Comparison of ENCODE assay signal across 17 cellular contexts in the genomic region with DNA sequence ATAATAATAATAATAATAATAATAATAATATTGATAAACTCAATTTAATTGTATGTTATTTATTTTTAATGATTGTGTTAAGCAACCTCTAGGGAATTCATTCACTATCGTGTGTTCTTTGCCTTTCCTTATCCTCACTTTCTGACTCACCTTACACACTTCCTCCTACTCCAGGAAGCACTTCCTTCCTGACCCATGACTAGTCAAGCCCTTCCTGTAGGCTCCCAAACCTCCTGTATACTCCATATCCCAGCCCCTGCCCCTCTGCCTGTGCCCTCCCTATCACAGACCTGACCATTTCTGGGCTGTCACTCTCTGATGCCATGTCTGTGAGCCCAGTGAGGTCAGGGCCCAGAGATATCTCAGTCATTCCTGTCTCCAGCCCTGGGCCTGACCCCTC. TPM values are rescaled to one million over a fixed set of nuclear protein-coding genes. Genes with fewer than 3 reads are reported as not detected.
A peak's percentile ranks its signal among the peaks of the same experiment; 100 is the strongest.
DNase-seq lines count a peak whose midpoint lies in the region; ATAC-seq, FAIRE-seq and TF ChIP-seq lines count a peak whose summit lies in the region.
"Had no signal": no experiment of that assay in that cellular context is flagged by ENCODE, and none has a peak within 500 bp of the region (broad histone marks: within the 10 kb centered on the region; RNA-seq: fewer than 3 reads in every experiment).

No MANE protein-coding gene starts in this region.

- peaks cover 1% of the 10 kb centered on the region for H3K36me3 Mint-ChIP-seq in activated naive CD4-positive, alpha-beta T cell treated with anti-CD3 and anti-CD28 coated beads, Interleukin-2, amount 50 U/mL, for 24 hours
- H3K36me3 Mint-ChIP-seq: activated naive CD4-positive, alpha-beta T cell treated with anti-CD3 and anti-CD28 coated beads, Interleukin-2, amount 10 ng/mL, durations not matched to agents 7 days and 5 days had no signal

- H3K9me1 ChIP-seq in endothelial cell of umbilical vein (replicated peaks; ENCODE audit: control insufficient read depth, extremely low read depth, insufficient read depth, low read length): no peaks in the 10 kb centered on the region

- dilution Hi-C loops in endothelial cell of umbilical vein (cut with MboI; ENCODE audit: extremely low pct_ligation_motif_present, low sequenced_read_pairs): no loop called here

- no peaks in the 10 kb centered on the region for H3K27me3 Mint-ChIP-seq in activated naive CD4-positive, alpha-beta T cell treated with anti-CD3 and anti-CD28 coated beads, Interleukin-2, amount 50 U/mL, for 24 hours

- no peak for ATAC-seq in HG02798 (IDR thresholded peaks at IDR 0.05; ENCODE audit: poor library complexity, unreplicated experiment)
- ATAC-seq in sciatic nerve: no peak

- no peaks in the 10 kb centered on the region for H3K79me2 ChIP-seq in endothelial cell of umbilical vein (ENCODE audit: control insufficient read depth, insufficient read depth, low read length)

- no peak overlapping the region for H3K9ac ChIP-seq in endothelial cell of umbilical vein (replicated peaks; ENCODE audit: extremely low read depth, insufficient read depth, low read length)

- CTCF ChIA-PET in endothelial cell of umbilical vein (lab: Charles Lee): no interaction called here

- TF ChIP-seq CTCF in endothelial cell of umbilical vein (IDR thresholded peaks at IDR 0.05; ENCODE audit: extremely low read depth in 1 of 2, insufficient read depth in 1 of 2, low read depth in 1 of 2, low read length in 2 of 2): no peak

- H3K27me3 ChIP-seq in endothelial cell of umbilical vein (ENCODE audit: control insufficient read depth in 2 of 2, insufficient read depth in 2 of 2, low read length in 2 of 2): no peaks in the 10 kb centered on the region

- DNase-seq in activated naive CD4-positive, alpha-beta T cell treated with Interleukin-2 at 50 U/mL for 16 hours: no peak
- DNase-seq in LHCN-M2 (ENCODE audit: low read depth) (peak; percentile 12), endothelial cell of umbilical vein (ENCODE audit: low read depth, low spot score) (peak; percentile 8), renal cortical epithelial cell (ENCODE audit: low read depth) (peak; percentile 9), sciatic nerve (ENCODE audit: low spot score) (no peak)
- no peak for DNase-seq in activated CD4-positive, alpha-beta T cell treated with anti-CD3 and anti-CD28 coated beads, Interleukin-2, amount 50 U/mL, for 4 hours
- DNase-seq: activated naive CD4-positive, alpha-beta T cell treated with anti-CD3 and anti-CD28 coated beads, Interleukin-2, amount 10 ng/mL, durations not matched to agents 7 days and 5 days; cerebellar nuclear complex; DND-41; H9; NCI-H2171; stimulated activated CD4-positive, alpha-beta T cell treated with anti-CD3 and anti-CD28 coated beads, Interleukin-2, amount 100 ng/mL, for 48 hours had no signal

- H3K27ac Mint-ChIP-seq in activated naive CD4-positive, alpha-beta T cell treated with anti-CD3 and anti-CD28 coated beads, Interleukin-2, amount 50 U/mL, for 24 hours: peak overlapping the region; percentile 15
- H3K27ac Mint-ChIP-seq: activated naive CD4-positive, alpha-beta T cell treated with anti-CD3 and anti-CD28 coated beads, Interleukin-2, amount 10 ng/mL, durations not matched to agents 7 days and 5 days; H9 had no signal

- intact Hi-C loops in endothelial cell of umbilical vein (cut with micrococcal nuclease): no loop called here
- intact Hi-C loops in sciatic nerve (cut with DNase I): no loop called here

- no peak for TF ChIP-seq POLR2A in endothelial cell of umbilical vein (IDR thresholded peaks at IDR 0.05; ENCODE audit: low read depth, low read length)

- H4K20me1 ChIP-seq in endothelial cell of umbilical vein (replicated peaks; ENCODE audit: control insufficient read depth, extremely low read depth, insufficient read depth, low read length): no peaks in the 10 kb centered on the region

- H3K9me3 Mint-ChIP-seq in activated naive CD4-positive, alpha-beta T cell treated with anti-CD3 and anti-CD28 coated beads, Interleukin-2, amount 50 U/mL, for 24 hours: no peaks in the 10 kb centered on the region
- H3K9me3 Mint-ChIP-seq: activated naive CD4-positive, alpha-beta T cell treated with anti-CD3 and anti-CD28 coated beads, Interleukin-2, amount 10 ng/mL, durations not matched to agents 7 days and 5 days had no signal

- peak; percentile 73 for FAIRE-seq in endothelial cell of umbilical vein (lab: Jason Lieb, UNC)
- FAIRE-seq: GM12892 had no signal

- H3K4me3 ChIP-seq in endothelial cell of umbilical vein (replicated peaks in 1 of 3; ENCODE audit: insufficient read depth in 1 of 3, low read depth in 1 of 3, low read length in 3 of 3): no peak overlapping the region
- H3K4me3 ChIP-seq: prostate gland had no signal

- H3K4me3 Mint-ChIP-seq in activated naive CD4-positive, alpha-beta T cell treated with anti-CD3 and anti-CD28 coated beads, Interleukin-2, amount 50 U/mL, for 24 hours: no peak overlapping the region
- H3K4me3 Mint-ChIP-seq: activated naive CD4-positive, alpha-beta T cell treated with anti-CD3 and anti-CD28 coated beads, Interleukin-2, amount 10 ng/mL, durations not matched to agents 7 days and 5 days had no signal

- no peaks in the 10 kb centered on the region for H3K36me3 ChIP-seq in endothelial cell of umbilical vein (ENCODE audit: control insufficient read depth in 2 of 2, extremely low read depth in 1 of 2, insufficient read depth in 2 of 2, low read length in 2 of 2)
- H3K36me3 ChIP-seq: prostate gland had no signal

- H3K27ac ChIP-seq in endothelial cell of umbilical vein (ENCODE audit: insufficient read depth, low read depth, low read length): peak overlapping the region; percentile 55
- H3K27ac ChIP-seq: prostate gland had no signal

- peaks cover 8% of the 10 kb centered on the region for H3K4me1 ChIP-seq in endothelial cell of umbilical vein (ENCODE audit: control insufficient read depth, extremely low read depth, insufficient read depth, low read length)
- H3K4me1 ChIP-seq: prostate gland had no signal

- H3K4me2 ChIP-seq in endothelial cell of umbilical vein (ENCODE audit: insufficient read depth, low read length): peak overlapping the region; percentile 52

- BruUV-seq in endothelial cell of umbilical vein (replicated peaks; lab: Mats Ljungman, UMichigan): no TSS peak

- peak overlapping the region; percentile 80 for H2AFZ ChIP-seq in endothelial cell of umbilical vein (ENCODE audit: low read depth, low read length)

- POLR2A ChIA-PET in endothelial cell of umbilical vein (lab: Charles Lee): no interaction called here

- no peaks in the 10 kb centered on the region for H3K9me3 ChIP-seq in endothelial cell of umbilical vein (replicated peaks; ENCODE audit: control insufficient read depth, insufficient read depth, low read length)
- H3K9me3 ChIP-seq: prostate gland had no signal

- H3K4me1 Mint-ChIP-seq in activated naive CD4-positive, alpha-beta T cell treated with anti-CD3 and anti-CD28 coated beads, Interleukin-2, amount 50 U/mL, for 24 hours: peaks cover 5% of the 10 kb centered on the region

RNA-seq across cellular contexts. Expression of a gene that starts 7.6 kb away (rescaled TPM):
- not detected in 2 replicates for total RNA-seq in LHCN-M2 (2014; rRNA removed)
- polyA plus RNA-seq in LHCN-M2 (2012): 0.15 TPM
- 0.44 TPM in 1 of 2 replicates, not detected in the other for total RNA-seq in endothelial cell of umbilical vein
- 0.19 and 0.22 TPM in 2 replicates for polyA plus RNA-seq in endothelial cell of umbilical vein
- polyA plus RNA-seq in endothelial cell of umbilical vein (2011; cell fraction: cytosol; rRNA removed): not detected in 2 replicates
- 0.91 and 1.5 TPM in 2 replicates for polyA plus RNA-seq in endothelial cell of umbilical vein (2011; cell fraction: nucleus; rRNA removed)
- polyA plus RNA-seq in endothelial cell of umbilical vein (2012): 0.53 TPM in 1 of 2 replicates, not detected in the other
- not detected in 2 replicates for polyA minus RNA-seq in endothelial cell of umbilical vein
- polyA minus RNA-seq in endothelial cell of umbilical vein (2011; cell fraction: cytosol; rRNA and poly(A)+ RNA removed): not detected
- polyA minus RNA-seq in endothelial cell of umbilical vein (2011; cell fraction: nucleus; rRNA and poly(A)+ RNA removed): 0.72 TPM in 1 of 2 replicates, not detected in the other
- not detected in 2 replicates for total RNA-seq in renal cortical epithelial cell
- total RNA-seq in sciatic nerve: 1.3 TPM

RNA-seq across cellular contexts. Expression of a gene that starts 16.2 kb away (rescaled TPM):
- total RNA-seq in LHCN-M2 (2014; rRNA removed) (not detected in 2 replicates), endothelial cell of umbilical vein (not detected in 2 replicates), renal cortical epithelial cell (3.6 TPM in 1 of 2 replicates, not detected in the other), sciatic nerve (not detected)
- not detected for polyA plus RNA-seq in LHCN-M2 (2012)
- not detected in 2 replicates for polyA plus RNA-seq in endothelial cell of umbilical vein
- polyA plus RNA-seq in endothelial cell of umbilical vein (2011; cell fraction: cytosol; rRNA removed): not detected in 2 replicates
- 0.81 TPM in 1 of 2 replicates, not detected in the other for polyA plus RNA-seq in endothelial cell of umbilical vein (2011; cell fraction: nucleus; rRNA removed)
- polyA plus RNA-seq in endothelial cell of umbilical vein (2012): not detected in 2 replicates
- not detected in 2 replicates for polyA minus RNA-seq in endothelial cell of umbilical vein
- polyA minus RNA-seq in endothelial cell of umbilical vein (2011; cell fraction: cytosol; rRNA and poly(A)+ RNA removed): not detected
- not detected in 2 replicates for polyA minus RNA-seq in endothelial cell of umbilical vein (2011; cell fraction: nucleus; rRNA and poly(A)+ RNA removed)

RNA-seq across cellular contexts. Expression of a gene that starts 26.4 kb away (rescaled TPM):
- 28.7 and 41.0 TPM in 2 replicates for total RNA-seq in LHCN-M2 (2014; rRNA removed)
- 142 TPM for polyA plus RNA-seq in LHCN-M2 (2012)
- total RNA-seq in endothelial cell of umbilical vein: 62.5 and 69.7 TPM in 2 replicates
- polyA plus RNA-seq in endothelial cell of umbilical vein: 71.8 and 74.1 TPM in 2 replicates
- 52.3 and 57.0 TPM in 2 replicates for polyA plus RNA-seq in endothelial cell of umbilical vein (2011; cell fraction: cytosol; rRNA removed)
- 38.2 and 39.7 TPM in 2 replicates for polyA plus RNA-seq in endothelial cell of umbilical vein (2011; cell fraction: nucleus; rRNA removed)
- 75.4 and 111 TPM in 2 replicates for polyA plus RNA-seq in endothelial cell of umbilical vein (2012)
- polyA minus RNA-seq in endothelial cell of umbilical vein: 49.6 and 51.8 TPM in 2 replicates
- polyA minus RNA-seq in endothelial cell of umbilical vein (2011; cell fraction: cytosol; rRNA and poly(A)+ RNA removed): 68.2 TPM
- 11.0 and 11.4 TPM in 2 replicates for polyA minus RNA-seq in endothelial cell of umbilical vein (2011; cell fraction: nucleus; rRNA and poly(A)+ RNA removed)
- 11.3 and 37.8 TPM in 2 replicates for total RNA-seq in renal cortical epithelial cell
- 106 TPM for total RNA-seq in sciatic nerve

RNA-seq across cellular contexts. Expression of a gene that starts 31.9 kb away (rescaled TPM):
- total RNA-seq in LHCN-M2 (2014; rRNA removed) (not detected in 2 replicates), endothelial cell of umbilical vein (not detected in 2 replicates), renal cortical epithelial cell (not detected in 2 replicates), sciatic nerve (not detected)
- polyA plus RNA-seq in LHCN-M2 (2012): not detected
- not detected in 2 replicates for polyA plus RNA-seq in endothelial cell of umbilical vein
- not detected in 2 replicates for polyA plus RNA-seq in endothelial cell of umbilical vein (2011; cell fraction: cytosol; rRNA removed)
- polyA plus RNA-seq in endothelial cell of umbilical vein (2011; cell fraction: nucleus; rRNA removed): not detected in 2 replicates
- polyA plus RNA-seq in endothelial cell of umbilical vein (2012): not detected in 2 replicates
- polyA minus RNA-seq in endothelial cell of umbilical vein: not detected in 2 replicates
- polyA minus RNA-seq in endothelial cell of umbilical vein (2011; cell fraction: cytosol; rRNA and poly(A)+ RNA removed): not detected
- polyA minus RNA-seq in endothelial cell of umbilical vein (2011; cell fraction: nucleus; rRNA and poly(A)+ RNA removed): not detected in 2 replicates
- total RNA-seq: H9, mucosa of gallbladder, prostate gland had no signal

RNA-seq across cellular contexts. Expression of a gene that starts 44.6 kb away (rescaled TPM):
- total RNA-seq in LHCN-M2 (2014; rRNA removed): 289 and 297 TPM in 2 replicates
- polyA plus RNA-seq in LHCN-M2 (2012): 335 TPM
- 427 and 451 TPM in 2 replicates for total RNA-seq in endothelial cell of umbilical vein
- polyA plus RNA-seq in endothelial cell of umbilical vein: 243 and 305 TPM in 2 replicates
- polyA plus RNA-seq in endothelial cell of umbilical vein (2011; cell fraction: cytosol; rRNA removed): 292 and 332 TPM in 2 replicates
- 413 and 435 TPM in 2 replicates for polyA plus RNA-seq in endothelial cell of umbilical vein (2011; cell fraction: nucleus; rRNA removed)
- polyA plus RNA-seq in endothelial cell of umbilical vein (2012): 320 and 351 TPM in 2 replicates
- polyA minus RNA-seq in endothelial cell of umbilical vein: 381 and 414 TPM in 2 replicates
- polyA minus RNA-seq in endothelial cell of umbilical vein (2011; cell fraction: cytosol; rRNA and poly(A)+ RNA removed): 162 TPM
- 133 and 168 TPM in 2 replicates for polyA minus RNA-seq in endothelial cell of umbilical vein (2011; cell fraction: nucleus; rRNA and poly(A)+ RNA removed)
- 218 and 338 TPM in 2 replicates for total RNA-seq in renal cortical epithelial cell
- total RNA-seq in sciatic nerve: 192 TPM

Comparison
In these comparisons a context has a peak if more than half of its experiments do, and no peak if none do; other contexts are left out.
1. DNase-seq: peak in LHCN-M2 (single experiment), endothelial cell of umbilical vein (single experiment) and renal cortical epithelial cell (single experiment); none in activated naive CD4-positive, alpha-beta T cell treated with Interleukin-2 at 50 U/mL for 16 hours (single experiment), sciatic nerve (single experiment) and activated CD4-positive, alpha-beta T cell treated with anti-CD3 and anti-CD28 coated beads, Interleukin-2, amount 50 U/mL, for 4 hours (0 of 2).